8 cellular contexts compared by ENCODE assay signal in the genomic region with DNA sequence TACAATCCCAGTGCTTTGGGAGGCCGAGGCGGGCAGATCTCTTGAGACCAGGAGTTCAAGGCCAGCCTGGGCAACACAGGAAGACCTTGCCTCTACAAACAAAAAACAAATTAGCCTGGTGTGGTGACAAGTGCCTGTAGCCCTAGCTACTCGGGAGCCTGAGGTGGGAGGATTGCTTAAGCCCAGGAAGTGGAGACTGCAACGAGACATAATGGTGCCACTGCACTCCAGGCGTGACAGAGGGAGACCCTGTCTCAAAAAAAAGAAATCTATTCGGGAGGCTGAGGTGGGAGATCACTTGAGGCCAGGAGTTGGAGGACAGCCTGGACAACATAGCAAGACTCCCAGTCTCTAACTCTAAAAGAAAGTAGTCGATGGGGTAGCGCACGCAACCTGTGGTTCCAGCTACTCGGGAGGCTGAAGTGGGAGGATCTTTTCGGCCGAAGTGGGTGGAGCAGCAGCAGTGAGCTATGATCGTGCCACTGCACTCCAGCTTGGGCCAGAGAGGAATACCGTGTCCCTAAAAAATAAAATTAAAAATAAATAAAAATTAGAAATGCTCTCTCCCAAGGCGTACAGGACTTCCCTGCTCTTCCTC. TPM values are rescaled to one million over a fixed set of nuclear protein-coding genes. Genes with fewer than 3 reads are reported as not detected.
DNase-seq lines count a peak whose midpoint lies in the region; FAIRE-seq lines count a peak whose summit lies in the region.

No MANE protein-coding gene starts in this region.

- in situ Hi-C loops in HAP-1 (cut with MboI; ENCODE audit: low sequenced_read_pairs) = no loop called here

- H3K27me3 Mint-ChIP-seq in CD8-positive, alpha-beta memory T cell = peaks cover 0 to 7% of the 10 kb centered on the region in 2 donors

- peak in 2 of 5 donors; percentile 11 to 52 for DNase-seq in CD8-positive, alpha-beta memory T cell
- peak in 1 of 2 experiments; percentile 66 for DNase-seq in HAP-1 (ENCODE audit: low spot score in 2 of 2)
- DNase-seq in NCI-H2196 treated with DMSO at 0.1 percent for 48 hours (lab: John Stamatoyannopoulos, UW; ENCODE audit: unreplicated experiment) = peak; percentile 20
- peak; percentile 9 for DNase-seq in amniotic epithelial cell (ENCODE audit: low read depth)
- DNase-seq in inferior parietal cortex (ENCODE audit: extremely low spot score) = peak; percentile 49
- DNase-seq in stimulated activated CD4-positive, alpha-beta T cell treated with anti-CD3 and anti-CD28 coated beads, Interleukin-1b, Interleukin-23, amount 100 ng/mL, for 24 hours (ENCODE audit: low read depth in 4 of 4, low spot score in 1 of 4) = peak in 3 of 4 experiments; percentile 2 to 43 (median 29)
- no peak for DNase-seq in HPDE6-E6E7 (ENCODE audit: extremely low spot score)
- DNase-seq in GM19239 (ENCODE audit: insufficient read length, low spot score) = no peak

- H3K36me3 ChIP-seq in CD8-positive, alpha-beta memory T cell (ENCODE audit: insufficient read depth, low read length) = no peaks in the 10 kb centered on the region
- peaks cover 3% of the 10 kb centered on the region; the same call in 1 of the 2 replicates for H3K36me3 ChIP-seq in HAP-1 (replicated peaks)

- H3K4me3 ChIP-seq in CD8-positive, alpha-beta memory T cell (ENCODE audit: low read length) = peak overlapping the region; percentile 49
- H3K4me3 ChIP-seq in HAP-1 = peak overlapping the region; percentile 71

- no peaks in the 10 kb centered on the region for H3K9me3 Mint-ChIP-seq in CD8-positive, alpha-beta memory T cell

- peak overlapping the region; percentile 59 for H3K27ac ChIP-seq in CD8-positive, alpha-beta memory T cell (ENCODE audit: low read depth, low read length)

- FAIRE-seq in GM19239 (lab: Jason Lieb, UNC) = no peak

- peak overlapping the region; percentile 67 to 98 (median 92) for H3K27ac Mint-ChIP-seq in CD8-positive, alpha-beta memory T cell

- H3K4me3 Mint-ChIP-seq in CD8-positive, alpha-beta memory T cell = peak overlapping the region; percentile 86 to 93 (median 90)

- peaks cover 5 to 25% (median 8%) of the 10 kb centered on the region in 3 donors for H3K36me3 Mint-ChIP-seq in CD8-positive, alpha-beta memory T cell

- H3K4me1 ChIP-seq in CD8-positive, alpha-beta memory T cell (ENCODE audit: insufficient read depth, low read length) = no peaks in the 10 kb centered on the region
- peaks cover 21% of the 10 kb centered on the region for H3K4me1 ChIP-seq in HAP-1

- no peaks in the 10 kb centered on the region for H3K27me3 ChIP-seq in CD8-positive, alpha-beta memory T cell (ENCODE audit: insufficient read depth, low read length, poor library complexity, severe bottlenecking)
- H3K27me3 ChIP-seq in HAP-1 (ENCODE audit: low read depth) = no peaks in the 10 kb centered on the region

- POLR2A ChIA-PET in CD8-positive, alpha-beta memory T cell (lab: Charles Lee) = interaction anchor here (0.6 to 3.1 kb wide), 5 partner anchors 10 to 65 kb away, joined by 4 to 24 read pairs (median 8); partner anchors contain the start of genes GMPS and SLC33A1

- no peaks in the 10 kb centered on the region for H3K9me3 ChIP-seq in CD8-positive, alpha-beta memory T cell (ENCODE audit: low read length)
- H3K9me3 ChIP-seq in HAP-1 = no peaks in the 10 kb centered on the region

- CTCF ChIA-PET in CD8-positive, alpha-beta memory T cell (lab: Charles Lee) = interaction anchor here (0.6 to 2.9 kb wide), 55 partner anchors 10 to 1492 kb away, joined by 3 to 44 read pairs (median 4); partner anchors contain the start of genes GMPS and SLC33A1

- peaks cover 23 to 45% (median 35%) of the 10 kb centered on the region in 3 donors for H3K4me1 Mint-ChIP-seq in CD8-positive, alpha-beta memory T cell

RNA-seq across cellular contexts. Expression of gene C3orf33, which starts 0.8 kb away (rescaled TPM):
- total RNA-seq in CD8-positive, alpha-beta memory T cell = 1 to 10 TPM; 1.8 to 2.2 TPM
- polyA plus RNA-seq in CD8-positive, alpha-beta memory T cell = 4.9 TPM

RNA-seq across cellular contexts. Expression of gene SLC33A1, which starts 48.9 kb away (rescaled TPM):
- 10 to 100 TPM; 22.8 to 24.8 TPM for total RNA-seq in CD8-positive, alpha-beta memory T cell
- 19.5 TPM for polyA plus RNA-seq in CD8-positive, alpha-beta memory T cell

Comparison
In these comparisons a context has a peak if more than half of its experiments do, and no peak if none do; other contexts are left out.
1. DNase-seq: peak in NCI-H2196 treated with DMSO at 0.1 percent for 48 hours (single experiment), amniotic epithelial cell (single experiment), inferior parietal cortex (single experiment) and stimulated activated CD4-positive, alpha-beta T cell treated with anti-CD3 and anti-CD28 coated beads, Interleukin-1b, Interleukin-23, amount 100 ng/mL, for 24 hours (3 of 4); none in HPDE6-E6E7 (single experiment) and GM19239 (single experiment).